In the genomic region with DNA sequence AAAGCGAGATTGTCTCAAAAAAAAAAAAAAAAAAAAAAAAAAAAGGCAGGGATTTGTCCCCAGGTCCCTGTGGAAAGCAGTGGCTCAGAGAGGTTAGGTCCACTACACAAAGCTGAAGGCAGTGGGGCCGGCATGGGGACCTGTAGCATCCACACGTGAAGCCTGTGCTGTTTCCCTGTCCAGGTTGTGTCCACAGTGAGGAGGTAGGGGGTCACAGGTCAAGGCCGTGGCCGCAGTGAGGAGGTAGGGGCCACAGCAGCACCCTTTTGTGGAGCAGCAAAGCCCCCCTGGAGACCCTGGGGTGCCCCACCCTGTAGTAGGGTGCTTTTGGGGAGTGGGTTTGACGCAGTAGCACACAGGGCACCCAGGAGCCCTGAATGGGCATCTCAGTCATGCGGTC, we compare ENCODE assay signal across 8 cellular contexts.
"Had no signal": no experiment of that assay in that cellular context is flagged by ENCODE, and none has a peak within 500 bp of the region (broad histone marks: within the 10 kb centered on the region; RNA-seq: fewer than 3 reads in every experiment).

No MANE protein-coding gene starts in this region.

- H3K9me3 Mint-ChIP-seq: H9 had no signal

- FAIRE-seq: H54 had no signal

- H2AFZ ChIP-seq: GM23248 had no signal

- DNase-seq: GM23248, GOT3, H9, HCEC 1CT, IMR-90 had no signal

- H3K9ac ChIP-seq: GM23248 had no signal

- H3K4me3 ChIP-seq: GM23248, K562 had no signal

- H3K27ac ChIP-seq: GM23248, HL-60 had no signal

- ATAC-seq: K562 had no signal

- H3K4me3 Mint-ChIP-seq: H9 had no signal
